ENCODE assay signal across 2 cellular contexts in the genomic region with DNA sequence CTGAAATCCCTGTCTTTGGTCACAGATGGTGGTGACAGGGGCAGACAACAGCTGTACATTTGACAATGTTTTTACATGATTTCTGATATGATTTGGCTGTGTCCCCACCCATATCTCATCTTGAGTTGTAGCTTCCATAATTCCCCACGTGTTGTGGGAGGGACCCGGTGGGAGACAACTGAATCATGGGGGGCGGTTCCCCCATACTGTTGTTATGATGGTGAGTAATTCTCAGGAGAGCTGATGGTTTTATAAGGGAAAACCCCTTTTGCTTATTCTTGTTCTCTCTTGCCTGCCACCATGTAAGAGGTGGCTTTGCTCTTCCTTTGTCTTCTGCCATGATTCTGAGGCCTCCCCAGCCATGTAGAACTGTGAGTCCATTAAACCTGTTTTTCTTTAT.
TF ChIP-seq lines count a peak whose summit lies in the region.

No MANE protein-coding gene starts in this region.

TF ChIP-seq in GM12878, 131 proteins besides CTCF, POLR2A, EP300 and RAD21:
- TF ChIP-seq RUNX3 (IDR thresholded peaks at IDR 0.05; ENCODE audit: low read length): peak; percentile 13; the same call in 1 of the 2 replicates
- TF ChIP-seq EED (IDR thresholded peaks at IDR 0.05; ENCODE audit: low read depth): no peak
- no peak for TF ChIP-seq ASH2L (IDR thresholded peaks at IDR 0.05; ENCODE audit: borderline replicate concordance, low read depth)
- TF ChIP-seq MEF2B (IDR thresholded peaks at IDR 0.05; ENCODE audit: partially characterized antibody, poor library complexity, severe bottlenecking): peak; percentile 27
- TF ChIP-seq RAD51 (IDR thresholded peaks at IDR 0.05): no peak
- TF ChIP-seq YBX1 (IDR thresholded peaks at IDR 0.05): no peak
- TF ChIP-seq ZZZ3 (IDR thresholded peaks at IDR 0.05; ENCODE audit: control insufficient read depth, insufficient read length, low read depth): no peak
- TF ChIP-seq, protein P1, sequence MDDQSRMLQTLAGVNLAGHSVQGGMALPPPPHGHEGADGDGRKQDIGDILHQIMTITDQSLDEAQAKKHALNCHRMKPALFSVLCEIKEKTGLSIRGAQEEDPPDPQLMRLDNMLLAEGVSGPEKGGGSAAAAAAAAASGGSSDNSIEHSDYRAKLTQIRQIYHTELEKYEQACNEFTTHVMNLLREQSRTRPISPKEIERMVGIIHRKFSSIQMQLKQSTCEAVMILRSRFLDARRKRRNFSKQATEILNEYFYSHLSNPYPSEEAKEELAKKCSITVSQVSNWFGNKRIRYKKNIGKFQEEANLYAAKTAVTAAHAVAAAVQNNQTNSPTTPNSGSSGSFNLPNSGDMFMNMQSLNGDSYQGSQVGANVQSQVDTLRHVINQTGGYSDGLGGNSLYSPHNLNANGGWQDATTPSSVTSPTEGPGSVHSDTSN (IDR thresholded peaks at IDR 0.05; ENCODE audit: insufficient replicate concordance, low read depth, low read length): no peak
- no peak for TF ChIP-seq IKZF1 (conservative IDR thresholded peaks at IDR 0.05)
- no peak for TF ChIP-seq MEF2A (IDR thresholded peaks at IDR 0.05; ENCODE audit: insufficient read depth, low read depth, low read length)
- no peak for TF ChIP-seq CBX3 (IDR thresholded peaks at IDR 0.05; ENCODE audit: borderline replicate concordance, low read depth)
- TF ChIP-seq DPF2 (IDR thresholded peaks at IDR 0.05): no peak

TF ChIP-seq in HepG2, 621 proteins besides CTCF, POLR2A, EP300 and RAD21:
- no peak for TF ChIP-seq ZNF17 (CRISPR knock-in tag; IDR thresholded peaks at IDR 0.05)
- TF ChIP-seq, protein P2, sequence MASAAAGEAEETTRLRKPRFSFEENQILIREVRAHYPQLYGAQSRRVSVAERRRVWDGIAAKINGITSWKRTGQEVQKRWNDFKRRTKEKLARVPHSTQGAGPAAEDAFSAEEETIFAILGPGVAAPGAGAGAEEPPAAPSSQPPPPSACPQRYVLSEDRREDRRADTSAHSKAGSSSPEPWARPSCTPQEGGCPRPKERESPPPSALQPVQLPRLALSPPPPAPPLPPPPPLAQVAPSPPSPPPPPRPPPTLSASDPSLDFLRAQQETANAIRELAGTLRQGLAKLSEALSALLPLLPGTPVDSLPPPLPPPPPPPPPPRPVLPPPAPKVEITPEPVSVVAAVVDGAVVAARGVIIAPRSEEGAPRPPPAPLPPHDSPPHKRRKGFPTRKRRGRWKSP (CRISPR knock-in tag; IDR thresholded peaks at IDR 0.05): no peak
- TF ChIP-seq NCOR1 (IDR thresholded peaks at IDR 0.05; ENCODE audit: borderline replicate concordance, low read length): no peak
- TF ChIP-seq ZMYM3 (CRISPR knock-in tag; IDR thresholded peaks at IDR 0.05): no peak
- no peak for TF ChIP-seq MIER3 (CRISPR knock-in tag; IDR thresholded peaks at IDR 0.05; ENCODE audit: borderline replicate concordance)
- no peak for TF ChIP-seq HOXA5 (CRISPR knock-in tag; IDR thresholded peaks at IDR 0.05)
- no peak for TF ChIP-seq ZNF430 (CRISPR knock-in tag; IDR thresholded peaks at IDR 0.05)
- no peak for TF ChIP-seq RAD51 (IDR thresholded peaks at IDR 0.05; ENCODE audit: borderline replicate concordance)
- no peak for TF ChIP-seq ZNF761 (CRISPR knock-in tag; conservative IDR thresholded peaks at IDR 0.05)
- TF ChIP-seq SP1 (IDR thresholded peaks at IDR 0.05): no peak
- TF ChIP-seq SP1 (CRISPR knock-in tag; IDR thresholded peaks at IDR 0.05): no peak
- no peak for TF ChIP-seq ZNF101 (CRISPR knock-in tag; IDR thresholded peaks at IDR 0.05; ENCODE audit: borderline replicate concordance, low read depth)
- TF ChIP-seq ZNF776 (CRISPR knock-in tag; IDR thresholded peaks at IDR 0.05): no peak
- no peak for TF ChIP-seq GPN1 (CRISPR knock-in tag; IDR thresholded peaks at IDR 0.05; ENCODE audit: borderline replicate concordance)
- TF ChIP-seq U2AF1 (optimal IDR thresholded peaks at IDR 0.05; ENCODE audit: low read depth, low read length): no peak
- TF ChIP-seq, protein P3, sequence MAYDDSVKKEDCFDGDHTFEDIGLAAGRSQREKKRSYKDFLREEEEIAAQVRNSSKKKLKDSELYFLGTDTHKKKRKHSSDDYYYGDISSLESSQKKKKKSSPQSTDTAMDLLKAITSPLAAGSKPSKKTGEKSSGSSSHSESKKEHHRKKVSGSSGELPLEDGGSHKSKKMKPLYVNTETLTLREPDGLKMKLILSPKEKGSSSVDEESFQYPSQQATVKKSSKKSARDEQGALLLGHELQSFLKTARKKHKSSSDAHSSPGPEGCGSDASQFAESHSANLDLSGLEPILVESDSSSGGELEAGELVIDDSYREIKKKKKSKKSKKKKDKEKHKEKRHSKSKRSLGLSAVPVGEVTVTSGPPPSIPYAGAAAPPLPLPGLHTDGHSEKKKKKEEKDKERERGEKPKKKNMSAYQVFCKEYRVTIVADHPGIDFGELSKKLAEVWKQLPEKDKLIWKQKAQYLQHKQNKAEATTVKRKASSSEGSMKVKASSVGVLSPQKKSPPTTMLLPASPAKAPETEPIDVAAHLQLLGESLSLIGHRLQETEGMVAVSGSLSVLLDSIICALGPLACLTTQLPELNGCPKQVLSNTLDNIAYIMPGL (CRISPR knock-in tag; IDR thresholded peaks at IDR 0.05; ENCODE audit: borderline replicate concordance in 1 of 2, low read depth in 1 of 2): no peak
- no peak for TF ChIP-seq ZNF724P (CRISPR knock-in tag; IDR thresholded peaks at IDR 0.05; ENCODE audit: borderline replicate concordance)
